In genomic region chr15:67065531-67066005, GRCh38 we compare ENCODE assay signal across 1 cellular context.
TF ChIP-seq lines count a peak whose summit lies in the region.

Gene SMAD3, plus strand, starts transcription at chr15:67065602. Its CDS starts 553 bp downstream, at chr15:67066155.

TF ChIP-seq in K562, 482 proteins besides CTCF, POLR2A, EP300 and RAD21 (continued from another document):
- TF ChIP-seq, protein P1, sequence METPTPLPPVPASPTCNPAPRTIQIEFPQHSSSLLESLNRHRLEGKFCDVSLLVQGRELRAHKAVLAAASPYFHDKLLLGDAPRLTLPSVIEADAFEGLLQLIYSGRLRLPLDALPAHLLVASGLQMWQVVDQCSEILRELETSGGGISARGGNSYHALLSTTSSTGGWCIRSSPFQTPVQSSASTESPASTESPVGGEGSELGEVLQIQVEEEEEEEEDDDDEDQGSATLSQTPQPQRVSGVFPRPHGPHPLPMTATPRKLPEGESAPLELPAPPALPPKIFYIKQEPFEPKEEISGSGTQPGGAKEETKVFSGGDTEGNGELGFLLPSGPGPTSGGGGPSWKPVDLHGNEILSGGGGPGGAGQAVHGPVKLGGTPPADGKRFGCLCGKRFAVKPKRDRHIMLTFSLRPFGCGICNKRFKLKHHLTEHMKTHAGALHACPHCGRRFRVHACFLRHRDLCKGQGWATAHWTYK (CRISPR knock-in tag; IDR thresholded peaks at IDR 0.05) = no peak
- TF ChIP-seq RBM14 (IDR thresholded peaks at IDR 0.05; ENCODE audit: borderline replicate concordance, insufficient read depth, low read depth, low read length) (no peak), SIN3B (IDR thresholded peaks at IDR 0.05; ENCODE audit: low read depth) (peak; percentile 37; the same call in 1 of the 2 replicates), ZNF586 (CRISPR knock-in tag; conservative IDR thresholded peaks at IDR 0.05) (no peak), CTBP1 (IDR thresholded peaks at IDR 0.05; ENCODE audit: borderline replicate concordance) (peak; percentile 34; the same call in 1 of the 2 replicates), MCM2 (IDR thresholded peaks at IDR 0.05; ENCODE audit: low read depth) (no peak), RCOR1 (IDR thresholded peaks at IDR 0.05; ENCODE audit: borderline replicate concordance in 1 of 2, low read depth in 2 of 2, low read length in 2 of 2) (peak in 1 of 2 experiments; percentile 45; a peak in 2 of 4 replicates), POLR2AphosphoS5 (IDR thresholded peaks at IDR 0.05; ENCODE audit: control insufficient read depth, insufficient read depth, low read depth, low read length) (peak; percentile 53), MEIS2 (IDR thresholded peaks at IDR 0.05; ENCODE audit: partially characterized antibody) (peak; percentile 19), ETV6 (IDR thresholded peaks at IDR 0.05; ENCODE audit: borderline replicate concordance in 1 of 2, low read depth in 2 of 2, low read length in 1 of 2) (no peak), ETV6 (CRISPR knock-in tag; IDR thresholded peaks at IDR 0.05; ENCODE audit: borderline replicate concordance) (no peak), KLF16 (IDR thresholded peaks at IDR 0.05) (0 out of 2 replicates have a peak, but pooled peaks have one; percentile 9), ZNF507 (tag; conservative IDR thresholded peaks at IDR 0.05) (no peak), COPS2 (conservative IDR thresholded peaks at IDR 0.05) (no peak), MXI1 (IDR thresholded peaks at IDR 0.05; ENCODE audit: low read depth, low read length) (peak; percentile 64), NFXL1 (CRISPR knock-in tag; IDR thresholded peaks at IDR 0.05) (no peak), SMARCB1 (IDR thresholded peaks at IDR 0.05; ENCODE audit: insufficient read length, low read depth) (no peak), JUND (IDR thresholded peaks at IDR 0.05; ENCODE audit: borderline replicate concordance, low read depth, low read length) (peak; percentile 8; the same call in 1 of the 2 replicates), JUND (tag; IDR thresholded peaks at IDR 0.05; ENCODE audit: borderline replicate concordance, low read depth, low read length) (no peak; the same call in 2 of the 3 replicates)
- TF ChIP-seq, protein P2, sequence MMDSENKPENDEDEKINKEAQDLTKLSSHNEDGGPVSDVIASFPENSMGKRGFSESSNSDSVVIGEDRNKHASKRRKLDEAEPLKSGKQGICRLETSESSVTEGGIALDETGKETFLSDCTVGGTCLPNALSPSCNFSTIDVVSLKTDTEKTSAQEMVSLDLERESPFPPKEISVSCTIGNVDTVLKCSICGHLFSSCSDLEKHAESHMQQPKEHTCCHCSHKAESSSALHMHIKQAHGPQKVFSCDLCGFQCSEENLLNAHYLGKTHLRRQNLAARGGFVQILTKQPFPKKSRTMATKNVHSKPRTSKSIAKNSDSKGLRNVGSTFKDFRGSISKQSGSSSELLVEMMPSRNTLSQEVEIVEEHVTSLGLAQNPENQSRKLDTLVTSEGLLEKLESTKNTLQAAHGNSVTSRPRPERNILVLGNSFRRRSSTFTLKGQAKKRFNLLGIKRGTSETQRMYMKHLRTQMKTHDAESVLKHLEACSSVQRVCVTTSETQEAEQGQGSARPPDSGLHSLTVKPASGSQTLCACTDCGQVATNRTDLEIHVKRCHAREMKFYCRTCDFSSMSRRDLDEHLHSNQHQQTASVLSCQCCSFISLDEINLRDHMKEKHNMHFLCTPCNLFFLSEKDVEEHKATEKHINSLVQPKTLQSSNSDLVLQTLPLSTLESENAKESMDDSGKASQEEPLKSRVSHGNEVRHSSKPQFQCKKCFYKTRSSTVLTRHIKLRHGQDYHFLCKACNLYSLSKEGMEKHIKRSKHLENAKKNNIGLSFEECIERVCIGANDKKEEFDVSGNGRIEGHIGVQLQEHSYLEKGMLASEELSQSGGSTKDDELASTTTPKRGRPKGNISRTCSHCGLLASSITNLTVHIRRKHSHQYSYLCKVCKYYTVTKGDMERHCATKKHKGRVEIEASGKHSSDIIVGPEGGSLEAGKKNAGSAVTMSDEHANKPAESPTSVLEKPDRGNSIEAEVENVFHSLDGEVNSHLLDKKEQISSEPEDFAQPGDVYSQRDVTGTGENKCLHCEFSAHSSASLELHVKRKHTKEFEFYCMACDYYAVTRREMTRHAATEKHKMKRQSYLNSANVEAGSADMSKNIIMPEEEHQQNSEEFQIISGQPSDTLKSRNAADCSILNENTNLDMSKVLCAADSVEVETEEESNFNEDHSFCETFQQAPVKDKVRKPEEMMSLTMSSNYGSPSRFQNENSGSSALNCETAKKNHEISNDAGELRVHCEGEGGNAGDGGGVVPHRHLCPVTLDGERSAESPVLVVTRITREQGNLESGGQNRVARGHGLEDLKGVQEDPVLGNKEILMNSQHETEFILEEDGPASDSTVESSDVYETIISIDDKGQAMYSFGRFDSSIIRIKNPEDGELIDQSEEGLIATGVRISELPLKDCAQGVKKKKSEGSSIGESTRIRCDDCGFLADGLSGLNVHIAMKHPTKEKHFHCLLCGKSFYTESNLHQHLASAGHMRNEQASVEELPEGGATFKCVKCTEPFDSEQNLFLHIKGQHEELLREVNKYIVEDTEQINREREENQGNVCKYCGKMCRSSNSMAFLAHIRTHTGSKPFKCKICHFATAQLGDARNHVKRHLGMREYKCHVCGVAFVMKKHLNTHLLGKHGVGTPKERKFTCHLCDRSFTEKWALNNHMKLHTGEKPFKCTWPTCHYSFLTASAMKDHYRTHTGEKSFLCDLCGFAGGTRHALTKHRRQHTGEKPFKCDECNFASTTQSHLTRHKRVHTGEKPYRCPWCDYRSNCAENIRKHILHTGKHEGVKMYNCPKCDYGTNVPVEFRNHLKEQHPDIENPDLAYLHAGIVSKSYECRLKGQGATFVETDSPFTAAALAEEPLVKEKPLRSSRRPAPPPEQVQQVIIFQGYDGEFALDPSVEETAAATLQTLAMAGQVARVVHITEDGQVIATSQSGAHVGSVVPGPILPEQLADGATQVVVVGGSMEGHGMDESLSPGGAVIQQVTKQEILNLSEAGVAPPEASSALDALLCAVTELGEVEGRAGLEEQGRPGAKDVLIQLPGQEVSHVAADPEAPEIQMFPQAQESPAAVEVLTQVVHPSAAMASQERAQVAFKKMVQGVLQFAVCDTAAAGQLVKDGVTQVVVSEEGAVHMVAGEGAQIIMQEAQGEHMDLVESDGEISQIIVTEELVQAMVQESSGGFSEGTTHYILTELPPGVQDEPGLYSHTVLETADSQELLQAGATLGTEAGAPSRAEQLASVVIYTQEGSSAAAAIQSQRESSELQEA (IDR thresholded peaks at IDR 0.05; ENCODE audit: low read depth) = no peak
